In the genomic region with DNA sequence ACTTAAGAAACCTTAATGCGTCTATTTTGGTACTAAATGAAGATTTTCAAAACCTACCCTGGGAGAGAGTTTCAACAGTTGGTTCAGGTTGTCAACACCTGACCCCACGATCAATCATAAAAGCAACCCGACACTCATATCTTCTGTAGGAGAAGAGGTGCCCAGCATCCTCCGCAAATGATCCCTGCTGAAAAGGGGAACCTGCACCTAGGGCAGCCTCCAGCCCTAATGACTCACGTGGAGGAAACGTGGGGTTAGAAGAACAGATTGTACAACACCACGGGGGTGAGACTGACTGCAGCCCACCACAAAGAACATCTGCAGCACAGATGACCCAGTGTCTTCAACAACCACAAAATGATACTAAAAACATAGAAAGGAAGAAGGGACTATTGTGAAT, we compare ENCODE assay signal across 13 cellular contexts.
DNase-seq lines count a peak whose midpoint lies in the region; ATAC-seq and TF ChIP-seq lines count a peak whose summit lies in the region.
"Had no signal": no experiment of that assay in that cellular context is flagged by ENCODE, and none has a peak within 500 bp of the region (broad histone marks: within the 10 kb centered on the region; RNA-seq: fewer than 3 reads in every experiment).

No MANE protein-coding gene starts in this region.

- H3K9me3 Mint-ChIP-seq in MCF 10A (ENCODE audit: unreplicated experiment) (no peaks in the 10 kb centered on the region), natural killer cell (no peaks in the 10 kb centered on the region)
- no peaks in the 10 kb centered on the region for H3K9me3 Mint-ChIP-seq in activated CD4-positive, alpha-beta memory T cell treated with anti-CD3 and anti-CD28 coated beads for 36 hours
- H3K9me3 Mint-ChIP-seq: activated T-helper 1 cell treated with anti-CD3 and anti-CD28 coated beads, Interleukin-12 subunit alpha, Interleukin-12 subunit beta, Interleukin-2, Interleukin-4 antibody, amounts not matched to agents 30 ng/mL and 10 ng/mL and 1 ng/mL, durations not matched to agents 14 hours and 24 hours and 36 hours; T-helper 2 cell treated with Interferon-gamma antibody and Interleukin-4, amounts not matched to agents 5 μg/mL and 100 μg/mL, for 36 hours had no signal

- H3K27me3 Mint-ChIP-seq in MCF 10A (ENCODE audit: insufficient read depth, unreplicated experiment): no peaks in the 10 kb centered on the region
- H3K27me3 Mint-ChIP-seq in activated CD4-positive, alpha-beta memory T cell treated with anti-CD3 and anti-CD28 coated beads for 36 hours: peaks cover 32% of the 10 kb centered on the region
- H3K27me3 Mint-ChIP-seq in natural killer cell (ENCODE audit: low read depth in 2 of 2): peaks cover 8 to 14% of the 10 kb centered on the region in 2 donors

- no TSS peak for BruUV-seq in MCF 10A (replicated peaks; lab: Mats Ljungman, UMichigan)

- H3K27ac ChIP-seq in breast epithelium: peak overlapping the region in 1 of 2 donors; percentile 21
- peak overlapping the region; percentile 80 for H3K27ac ChIP-seq in ascending aorta

- H3K4me1 Mint-ChIP-seq in MCF 10A (ENCODE audit: insufficient read depth, unreplicated experiment) (peaks cover 48% of the 10 kb centered on the region), natural killer cell (no peaks in the 10 kb centered on the region)
- H3K4me1 Mint-ChIP-seq in activated CD4-positive, alpha-beta memory T cell treated with anti-CD3 and anti-CD28 coated beads for 36 hours (ENCODE audit: low read depth): no peaks in the 10 kb centered on the region

- H3K36me3 ChIP-seq in breast epithelium (no peaks in the 10 kb centered on the region), ascending aorta (peaks cover 75 to 77% of the 10 kb centered on the region in 2 donors)

- peak; percentile 44 for ATAC-seq in HG03135 (IDR thresholded peaks at IDR 0.05; ENCODE audit: unreplicated experiment)
- no peak for ATAC-seq in GM19455 (IDR thresholded peaks at IDR 0.05; ENCODE audit: unreplicated experiment)
- ATAC-seq in natural killer cell: no peak
- ATAC-seq: left ventricle myocardium superior had no signal

- H3K27me3 ChIP-seq in breast epithelium (no peaks in the 10 kb centered on the region), ascending aorta (no peaks in the 10 kb centered on the region)

- H3K36me3 Mint-ChIP-seq in MCF 10A (ENCODE audit: insufficient read depth, unreplicated experiment) (peaks cover 14% of the 10 kb centered on the region), natural killer cell (no peaks in the 10 kb centered on the region)
- H3K36me3 Mint-ChIP-seq in activated CD4-positive, alpha-beta memory T cell treated with anti-CD3 and anti-CD28 coated beads for 36 hours: no peaks in the 10 kb centered on the region

- TF ChIP-seq POLR2A in breast epithelium (IDR thresholded peaks at IDR 0.05): no peak

- H3K4me3 ChIP-seq in breast epithelium: no peak overlapping the region
- H3K4me3 ChIP-seq in ascending aorta: no peak overlapping the region

- peak; percentile 57 for DNase-seq in MCF 10A (ENCODE audit: unreplicated experiment)
- no peak for DNase-seq in breast epithelium (ENCODE audit: low spot score in 2 of 2)
- DNase-seq in ascending aorta (ENCODE audit: low spot score in 2 of 2): peak in 1 of 2 donors; percentile 50
- no peak for DNase-seq in activated CD4-positive, alpha-beta memory T cell treated with anti-CD3 and anti-CD28 coated beads for 36 hours
- DNase-seq in central memory CD4-positive, alpha-beta T cell: no peak
- DNase-seq in natural killer cell: no peak
- DNase-seq: left ventricle myocardium superior, NCI-H2171, small intestine had no signal

- CTCF ChIA-PET in MCF 10A (lab: Yijun Ruan, JAX): interaction anchor here (0.8 to 2.6 kb wide), 7 partner anchors 14 to 228 kb away, joined by 3 to 58 read pairs (median 6); no protein-coding TSS in a partner anchor
- CTCF ChIA-PET in activated CD4-positive, alpha-beta memory T cell treated with anti-CD3 and anti-CD28 coated beads for 36 hours (lab: Charles Lee): interaction anchor here (1.8 to 2.0 kb wide), 2 partner anchors 11 to 223 kb away, joined by 5 to 8 read pairs; no protein-coding TSS in a partner anchor

- H3K4me1 ChIP-seq in breast epithelium (no peaks in the 10 kb centered on the region), ascending aorta (peaks cover 0 to 17% of the 10 kb centered on the region in 2 donors)

- intact Hi-C loops in MCF 10A (cut with micrococcal nuclease): no loop called here
- intact Hi-C loops in breast epithelium (cut with DNase I; ENCODE audit: low total_unique reads): no loop called here
- intact Hi-C loops in ascending aorta (cut with DNase I): no loop called here
- intact Hi-C loops in activated CD4-positive, alpha-beta memory T cell treated with anti-CD3 and anti-CD28 coated beads for 36 hours (cut with micrococcal nuclease): no loop called here
- intact Hi-C loops in natural killer cell (cut with micrococcal nuclease): no loop called here

- POLR2A ChIA-PET in MCF 10A (lab: Yijun Ruan, JAX): interaction anchor here (2.0 kb wide), 1 partner anchor 33 kb away, joined by 6 read pairs; no protein-coding TSS in a partner anchor
- POLR2A ChIA-PET in activated CD4-positive, alpha-beta memory T cell treated with anti-CD3 and anti-CD28 coated beads for 36 hours (lab: Charles Lee): no interaction called here

- no peaks in the 10 kb centered on the region for H3K9me3 ChIP-seq in breast epithelium
- H3K9me3 ChIP-seq in ascending aorta: no peaks in the 10 kb centered on the region

- no peak for TF ChIP-seq CTCF in MCF 10A (IDR thresholded peaks at IDR 0.05; ENCODE audit: unreplicated experiment)
- TF ChIP-seq CTCF in breast epithelium (IDR thresholded peaks at IDR 0.05): no peak
- TF ChIP-seq CTCF in ascending aorta (IDR thresholded peaks at IDR 0.05): no peak
- no peak for TF ChIP-seq CTCF in natural killer cell (IDR thresholded peaks at IDR 0.05)

- H3K4me3 Mint-ChIP-seq in MCF 10A (ENCODE audit: unreplicated experiment): no peak overlapping the region
- no peak overlapping the region for H3K4me3 Mint-ChIP-seq in activated CD4-positive, alpha-beta memory T cell treated with anti-CD3 and anti-CD28 coated beads for 36 hours
- no peak overlapping the region for H3K4me3 Mint-ChIP-seq in natural killer cell
- H3K4me3 Mint-ChIP-seq: activated T-helper 1 cell treated with anti-CD3 and anti-CD28 coated beads, Interleukin-12 subunit alpha, Interleukin-12 subunit beta, Interleukin-2, Interleukin-4 antibody, amounts not matched to agents 30 ng/mL and 10 ng/mL and 1 ng/mL, durations not matched to agents 14 hours and 24 hours and 36 hours; T-helper 2 cell treated with Interferon-gamma antibody and Interleukin-4, amounts not matched to agents 5 μg/mL and 100 μg/mL, for 36 hours had no signal

- H3K27ac Mint-ChIP-seq in MCF 10A (ENCODE audit: low read depth, unreplicated experiment) (no peak overlapping the region), natural killer cell (no peak overlapping the region)
- H3K27ac Mint-ChIP-seq in activated CD4-positive, alpha-beta memory T cell treated with anti-CD3 and anti-CD28 coated beads for 36 hours: no peak overlapping the region
- H3K27ac Mint-ChIP-seq: activated T-helper 1 cell treated with anti-CD3 and anti-CD28 coated beads, Interleukin-12 subunit alpha, Interleukin-12 subunit beta, Interleukin-2, Interleukin-4 antibody, amounts not matched to agents 30 ng/mL and 10 ng/mL and 1 ng/mL, durations not matched to agents 14 hours and 24 hours and 36 hours; T-helper 2 cell treated with Interferon-gamma antibody and Interleukin-4, amounts not matched to agents 5 μg/mL and 100 μg/mL, for 36 hours had no signal
